ENCODE assay signal across 25 cellular contexts in genomic region chr6:84340422-84340821, GRCh38.
"Had no signal": no experiment of that assay in that cellular context is flagged by ENCODE, and none has a peak within 500 bp of the region (broad histone marks: within the 10 kb centered on the region; RNA-seq: fewer than 3 reads in every experiment).

No MANE protein-coding gene starts in this region.

- H3K36me3 Mint-ChIP-seq: activated CD8-positive, alpha-beta memory T cell treated with anti-CD3 and anti-CD28 coated beads, Interleukin-2, amount 10 ng/mL, durations not matched to agents 7 days and 5 days had no signal

- H3K9me3 ChIP-seq: body of pancreas, SJSA1 had no signal

- H3K27me3 ChIP-seq: ascending aorta, body of pancreas, SJSA1 had no signal

- DNase-seq: activated B cell treated with CpG ODN at 0.5 μM for 24 hours; activated CD4-positive, alpha-beta T cell treated with anti-CD3 and anti-CD28 coated beads for 1 hour; activated CD4-positive, alpha-beta T cell treated with anti-CD3 and anti-CD28 coated beads, Interleukin-2, amount 10 ng/mL, durations not matched to agents 24 days and 14 days; activated CD4-positive, alpha-beta T cell treated with anti-CD3 and anti-CD28 coated beads, Interleukin-2, amount 50 U/mL, for 48 hours; activated CD8-positive, alpha-beta memory T cell treated with anti-CD3 and anti-CD28 coated beads, Interleukin-2, amount 10 ng/mL, durations not matched to agents 7 days and 5 days; activated effector memory CD4-positive, alpha-beta T cell treated with anti-CD3 and anti-CD28 coated beads, Interleukin-2, amount 50 U/mL, for 16 hours; activated naive CD4-positive, alpha-beta T cell treated with Interleukin-2 at 50 U/mL for 16 hours; activated naive CD8-positive, alpha-beta T cell treated with anti-CD3 and anti-CD28 coated beads, Interleukin-2, amount 50 U/mL, for 24 hours; activated T-cell treated with anti-CD3 and anti-CD28 coated beads, Interleukin-2, amount 50 U/mL, for 4 hours; amniotic stem cell; body of pancreas; central memory CD4-positive, alpha-beta T cell; NCI-H1105 treated with DMSO at 0.1 percent for 48 hours; NCI-H1436 treated with DMSO at 0.1 percent for 48 hours; NCI-H187 treated with DMSO at 0.1 percent for 48 hours; NCI-H2081 treated with DMSO at 0.1 percent for 48 hours; NCI-H446; NCI-H524; PC-3; SHP77; T-helper 17 cell; T-helper 9 cell had no signal

- H3K4me3 ChIP-seq: ascending aorta, body of pancreas, SJSA1 had no signal

- ATAC-seq: activated CD8-positive, alpha-beta memory T cell treated with anti-CD3 and anti-CD28 coated beads, Interleukin-2, amount 10 ng/mL, durations not matched to agents 7 days and 5 days; activated naive CD4-positive, alpha-beta T cell treated with anti-CD3 and anti-CD28 coated beads, Interleukin-2, amount 50 U/mL, for 72 hours; activated naive CD8-positive, alpha-beta T cell treated with anti-CD3 and anti-CD28 coated beads, Interleukin-2, amount 50 U/mL, for 24 hours; activated T-cell treated with anti-CD3 and anti-CD28 coated beads, Interleukin-2, amount 50 U/mL, for 4 hours; body of pancreas; PC-3; T-helper 17 cell had no signal

- H3K27ac ChIP-seq: ascending aorta, body of pancreas, SJSA1 had no signal

- H3K4me3 Mint-ChIP-seq: activated B cell treated with CpG ODN at 0.5 μM for 24 hours; activated CD4-positive, alpha-beta T cell treated with anti-CD3 and anti-CD28 coated beads, Interleukin-2, amount 10 ng/mL, durations not matched to agents 24 days and 14 days; activated CD8-positive, alpha-beta memory T cell treated with anti-CD3 and anti-CD28 coated beads, Interleukin-2, amount 10 ng/mL, durations not matched to agents 7 days and 5 days; activated naive CD8-positive, alpha-beta T cell treated with anti-CD3 and anti-CD28 coated beads, Interleukin-2, amount 50 U/mL, for 24 hours; activated T-cell treated with anti-CD3 and anti-CD28 coated beads, Interleukin-2, amount 50 U/mL, for 4 hours; T-helper 17 cell had no signal

- H3K27ac Mint-ChIP-seq: activated B cell treated with CpG ODN at 0.5 μM for 24 hours; activated CD4-positive, alpha-beta T cell treated with anti-CD3 and anti-CD28 coated beads, Interleukin-2, amount 10 ng/mL, durations not matched to agents 24 days and 14 days; activated CD8-positive, alpha-beta memory T cell treated with anti-CD3 and anti-CD28 coated beads, Interleukin-2, amount 10 ng/mL, durations not matched to agents 7 days and 5 days; activated naive CD4-positive, alpha-beta T cell treated with anti-CD3 and anti-CD28 coated beads, Interleukin-2, amount 50 U/mL, for 72 hours; activated naive CD8-positive, alpha-beta T cell treated with anti-CD3 and anti-CD28 coated beads, Interleukin-2, amount 50 U/mL, for 24 hours; T-helper 17 cell had no signal

- H3K4me1 Mint-ChIP-seq: activated B cell treated with CpG ODN at 0.5 μM for 24 hours; activated CD4-positive, alpha-beta T cell treated with anti-CD3 and anti-CD28 coated beads, Interleukin-2, amount 10 ng/mL, durations not matched to agents 24 days and 14 days; activated CD8-positive, alpha-beta memory T cell treated with anti-CD3 and anti-CD28 coated beads, Interleukin-2, amount 10 ng/mL, durations not matched to agents 7 days and 5 days; activated naive CD8-positive, alpha-beta T cell treated with anti-CD3 and anti-CD28 coated beads, Interleukin-2, amount 50 U/mL, for 24 hours; T-helper 17 cell had no signal

- H3K36me3 ChIP-seq: ascending aorta, SJSA1 had no signal

- H3K27me3 Mint-ChIP-seq: activated B cell treated with CpG ODN at 0.5 μM for 24 hours; activated CD4-positive, alpha-beta T cell treated with anti-CD3 and anti-CD28 coated beads, Interleukin-2, amount 10 ng/mL, durations not matched to agents 24 days and 14 days; activated CD8-positive, alpha-beta memory T cell treated with anti-CD3 and anti-CD28 coated beads, Interleukin-2, amount 10 ng/mL, durations not matched to agents 7 days and 5 days; activated naive CD8-positive, alpha-beta T cell treated with anti-CD3 and anti-CD28 coated beads, Interleukin-2, amount 50 U/mL, for 24 hours; T-helper 17 cell had no signal

- H3K4me1 ChIP-seq: ascending aorta, body of pancreas, SJSA1 had no signal
